Comparison of ENCODE assay signal across 28 cellular contexts in genomic region chr18:1604751-1605150, GRCh38.
"Had no signal": no experiment of that assay in that cellular context is flagged by ENCODE, and none has a peak within 500 bp of the region (broad histone marks: within the 10 kb centered on the region; RNA-seq: fewer than 3 reads in every experiment).

No MANE protein-coding gene starts in this region.

- DNase-seq: dorsolateral prefrontal cortex; effector CD4-positive, alpha-beta T cell; endodermal cell; foreskin fibroblast; gastrocnemius medialis; heart right ventricle; hippocampal formation; left cardiac atrium; left lung; mesenchymal stem cell; mucosa of descending colon; naive B cell; sigmoid colon; spleen; stimulated activated CD4-positive, alpha-beta T cell treated with anti-CD3 and anti-CD28 coated beads, Interleukin-4, amount 100 ng/mL, for 4 hours; stimulated activated naive B cell treated with anti-CD40 and anti-IgM and Interleukin-4, amounts not matched to agents 10 μg/mL and 1 μg/mL and 100 μg/mL, for 72 hours; transverse colon; upper lobe of right lung; uterus had no signal

- H3K27ac ChIP-seq: dorsolateral prefrontal cortex, epithelial cell of prostate, gastrocnemius medialis, heart right ventricle, left lung, neutrophil, parathyroid adenoma, right atrium auricular region, sigmoid colon, skin epidermis, spleen, suprapubic skin, transverse colon, upper lobe of right lung, uterus had no signal

- H3K9me3 ChIP-seq: gastrocnemius medialis, heart right ventricle, left lung, neutrophil, right atrium auricular region, sigmoid colon, spleen, suprapubic skin, transverse colon, upper lobe of right lung, uterus had no signal

- H3K27me3 ChIP-seq: gastrocnemius medialis, heart right ventricle, left lung, neutrophil, right atrium auricular region, sigmoid colon, suprapubic skin, transverse colon, upper lobe of right lung, uterus had no signal

- H3K79me2 ChIP-seq: parathyroid adenoma had no signal

- H3K36me3 ChIP-seq: gastrocnemius medialis, heart right ventricle, left lung, neutrophil, right atrium auricular region, sigmoid colon, spleen, suprapubic skin, transverse colon, upper lobe of right lung, uterus had no signal

- H3K4me3 ChIP-seq: dorsolateral prefrontal cortex, gastrocnemius medialis, heart right ventricle, left lung, mucosa of descending colon, right atrium auricular region, sigmoid colon, skin epidermis, spleen, suprapubic skin, transverse colon, upper lobe of right lung, uterus had no signal

- H3K9ac ChIP-seq: parathyroid adenoma had no signal

- ATAC-seq: esophagus mucosa; gastrocnemius medialis; heart right ventricle; left cardiac atrium; left lung; mucosa of descending colon; natural killer cell treated with Interleukin-12 subunit alpha and Interleukin-12 subunit beta and Interleukin-15 and Interleukin-18, amount 100 ng/mL, for 72 hours; stimulated activated naive B cell treated with anti-CD40 and anti-IgM and Interleukin-4, amounts not matched to agents 10 μg/mL and 1 μg/mL and 100 μg/mL, for 72 hours; upper lobe of right lung had no signal

- FAIRE-seq: islet of Langerhans had no signal

- H3K4me1 ChIP-seq: gastrocnemius medialis, heart right ventricle, left lung, parathyroid adenoma, right atrium auricular region, sigmoid colon, spleen, suprapubic skin, transverse colon, upper lobe of right lung, uterus had no signal

- H2AFZ ChIP-seq: parathyroid adenoma had no signal
